ENCODE assay signal across 19 cellular contexts in genomic region chr20:47809161-47809560, GRCh38. TPM values are rescaled to one million over a fixed set of nuclear protein-coding genes. Genes with fewer than 3 reads are reported as not detected.
A peak's percentile ranks its signal among the peaks of the same experiment; 100 is the strongest.
DNase-seq lines count a peak whose midpoint lies in the region; ATAC-seq and TF ChIP-seq lines count a peak whose summit lies in the region.
"Had no signal": no experiment of that assay in that cellular context is flagged by ENCODE, and none has a peak within 500 bp of the region (broad histone marks: within the 10 kb centered on the region; RNA-seq: fewer than 3 reads in every experiment).

No MANE protein-coding gene starts in this region.

- H3K4me1 ChIP-seq in breast epithelium, result no peaks in the 10 kb centered on the region
- no peaks in the 10 kb centered on the region for H3K4me1 ChIP-seq in mucosa of descending colon (ENCODE audit: low read depth)
- H3K4me1 ChIP-seq in transverse colon, result peaks cover 0 to 10% (median 3%) of the 10 kb centered on the region in 4 donors
- H3K4me1 ChIP-seq: HAP-1 had no signal

- peaks cover 13% of the 10 kb centered on the region for H3K36me3 Mint-ChIP-seq in MCF 10A (ENCODE audit: insufficient read depth, unreplicated experiment)

- 47 to 52% methylated on average over 5 to 6 of the region's 6 CpGs for WGBS in transverse colon (ENCODE audit: low coverage in 1 of 2), 2 donors

- TF ChIP-seq CTCF in MCF 10A (IDR thresholded peaks at IDR 0.05; ENCODE audit: unreplicated experiment), result no peak
- TF ChIP-seq CTCF in breast epithelium (IDR thresholded peaks at IDR 0.05), result no peak
- no peak for TF ChIP-seq CTCF in mucosa of descending colon (IDR thresholded peaks at IDR 0.05)
- TF ChIP-seq CTCF in transverse colon (IDR thresholded peaks at IDR 0.05), result no peak

- H3K27ac ChIP-seq in breast epithelium (no peak overlapping the region), epithelial cell of prostate (peak overlapping the region; percentile 68), transverse colon (no peak overlapping the region)
- H3K27ac ChIP-seq: 22Rv1, SK-N-MC had no signal

- H3K27me3 Mint-ChIP-seq in MCF 10A (ENCODE audit: insufficient read depth, unreplicated experiment), result no peaks in the 10 kb centered on the region

- peaks cover 33% of the 10 kb centered on the region for H3K4me1 Mint-ChIP-seq in MCF 10A (ENCODE audit: insufficient read depth, unreplicated experiment)
- H3K4me1 Mint-ChIP-seq: B cell had no signal

- in situ Hi-C loops in transverse colon (cut with MboI; ENCODE audit: low pct_ligation_motif_present in 1 of 4, low pct_unique_long_range_greater_than_20kb in 1 of 4, low sequenced_read_pairs in 3 of 4), result no loop called here

- H3K9me3 Mint-ChIP-seq in MCF 10A (ENCODE audit: unreplicated experiment), result peaks cover 17% of the 10 kb centered on the region
- H3K9me3 Mint-ChIP-seq: CD4-positive, alpha-beta T cell had no signal

- peaks cover 4 to 9% of the 10 kb centered on the region in 2 donors for H3K9me3 ChIP-seq in breast epithelium
- no peaks in the 10 kb centered on the region for H3K9me3 ChIP-seq in mucosa of descending colon
- H3K9me3 ChIP-seq in transverse colon, result no peaks in the 10 kb centered on the region
- H3K9me3 ChIP-seq: HAP-1 had no signal

- peak overlapping the region; percentile 91 for H3K27ac Mint-ChIP-seq in MCF 10A (ENCODE audit: low read depth, unreplicated experiment)
- H3K27ac Mint-ChIP-seq: B cell; CD4-positive, alpha-beta T cell had no signal

- H3K4me3 Mint-ChIP-seq in MCF 10A (ENCODE audit: unreplicated experiment), result peak overlapping the region; percentile 54
- H3K4me3 Mint-ChIP-seq: B cell; CD4-positive, alpha-beta T cell had no signal

- DNase-seq in MCF 10A (ENCODE audit: unreplicated experiment), result no peak
- DNase-seq in breast epithelium (ENCODE audit: low spot score in 2 of 2), result no peak
- DNase-seq in epithelial cell of prostate (ENCODE audit: low read depth, low spot score), result no peak
- DNase-seq in mucosa of descending colon, result no peak
- no peak for DNase-seq in transverse colon
- DNase-seq in activated CD4-positive, alpha-beta T cell treated with anti-CD3 and anti-CD28 coated beads for 48 hours, result no peak
- DNase-seq: CD4-positive, alpha-beta T cell; MV-4-11; NCI-H1436; NCI-H2029; NCI-H2171; NCI-H774 had no signal

- H3K27me3 ChIP-seq in breast epithelium, result peaks cover 0 to 12% of the 10 kb centered on the region in 2 donors
- peaks cover 42% of the 10 kb centered on the region for H3K27me3 ChIP-seq in transverse colon

- TF ChIP-seq EP300 in transverse colon (IDR thresholded peaks at IDR 0.05; ENCODE audit: low read depth), result no peak

- TF ChIP-seq POLR2A in breast epithelium (IDR thresholded peaks at IDR 0.05) (no peak), transverse colon (IDR thresholded peaks at IDR 0.05) (no peak)

- peak; percentile 12 for ATAC-seq in mucosa of descending colon
- ATAC-seq in GM18909 (IDR thresholded peaks at IDR 0.05; ENCODE audit: poor library complexity, unreplicated experiment), result no peak
- no peak for ATAC-seq in HG02610 (IDR thresholded peaks at IDR 0.05; ENCODE audit: unreplicated experiment)
- ATAC-seq: Right ventricle myocardium inferior had no signal

- CTCF ChIA-PET in MCF 10A (lab: Yijun Ruan, JAX), result interaction anchor here (1.0 to 2.8 kb wide), 3 partner anchors 9 to 86 kb away, joined by 3 to 13 read pairs (median 4); partner anchors contain the start of gene SULF2

- no TSS peak for BruUV-seq in MCF 10A (replicated peaks; lab: Mats Ljungman, UMichigan)

- H3K4me3 ChIP-seq in breast epithelium, result no peak overlapping the region
- H3K4me3 ChIP-seq in mucosa of descending colon, result no peak overlapping the region
- H3K4me3 ChIP-seq in transverse colon, result no peak overlapping the region
- H3K4me3 ChIP-seq: HAP-1, SK-N-MC had no signal

- intact Hi-C loops in MCF 10A (cut with micrococcal nuclease), result loop anchor here (2.0 kb wide), 1 partner anchor 14 kb away; no protein-coding TSS in a partner anchor
- intact Hi-C loops in breast epithelium (cut with DNase I; ENCODE audit: low total_unique reads), result no loop called here
- intact Hi-C loops in mucosa of descending colon (cut with DNase I, micrococcal nuclease), result no loop called here
- intact Hi-C loops in transverse colon (cut with DNase I; ENCODE audit: low total_unique reads), result no loop called here

- H3K36me3 ChIP-seq in breast epithelium (no peaks in the 10 kb centered on the region), mucosa of descending colon (ENCODE audit: low read depth) (no peaks in the 10 kb centered on the region), transverse colon (no peaks in the 10 kb centered on the region)
- H3K36me3 ChIP-seq: HAP-1 had no signal

- POLR2A ChIA-PET in MCF 10A (lab: Yijun Ruan, JAX), result interaction anchor here (0.7 to 4.1 kb wide), 15 partner anchors 8 to 118 kb away, joined by 3 to 17 read pairs (median 5); no protein-coding TSS in a partner anchor

RNA-seq across cellular contexts. Expression of gene SULF2, which starts 23.9 kb away (rescaled TPM):
- 68.7 and 82.2 TPM in 2 replicates for total RNA-seq in MCF 10A (2022)
- total RNA-seq in breast epithelium, result 10 to 100 TPM; 36.3 to 62.5 (median 58.0) TPM
- 100 to 1,000 TPM; 102 to 181 (median 144) TPM for total RNA-seq in mucosa of descending colon
- 100 to 1,000 TPM; 103 to 257 (median 191) TPM for total RNA-seq in transverse colon
